ENCODE assay signal across 18 cellular contexts in genomic region chr1:236947794-236948193, GRCh38. TPM values are rescaled to one million over a fixed set of nuclear protein-coding genes. Genes with fewer than 3 reads are reported as not detected.
A peak's percentile ranks its signal among the peaks of the same experiment; 100 is the strongest.
DNase-seq lines count a peak whose midpoint lies in the region; ATAC-seq and TF ChIP-seq lines count a peak whose summit lies in the region.
"Had no signal": no experiment of that assay in that cellular context is flagged by ENCODE, and none has a peak within 500 bp of the region (broad histone marks: within the 10 kb centered on the region; RNA-seq: fewer than 3 reads in every experiment).

No MANE protein-coding gene starts in this region.

- no peak overlapping the region for H3K27ac ChIP-seq in esophagus muscularis mucosa (replicated peaks in 1 of 4)
- H3K27ac ChIP-seq: GM23248, SJCRH30 had no signal

- no peak overlapping the region for H3K4me3 ChIP-seq in esophagus muscularis mucosa
- H3K4me3 ChIP-seq: GM23248, SJCRH30 had no signal

- no peak for TF ChIP-seq POLR2A in esophagus muscularis mucosa (IDR thresholded peaks at IDR 0.05; ENCODE audit: low read depth)

- intact Hi-C loops in left ventricle myocardium superior (cut with micrococcal nuclease) (no loop called here), cardiac septum (cut with DNase I) (no loop called here), esophagus muscularis mucosa (cut with DNase I) (no loop called here)

- POLR2A ChIA-PET in WTC11 (lab: Charles Lee) = no interaction called here

- peaks cover 5% of the 10 kb centered on the region; the same call in 1 of the 2 replicates for H3K36me3 Mint-ChIP-seq in WTC11

- ATAC-seq in left ventricle myocardium superior = peak; percentile 16
- peak; percentile 39 for ATAC-seq in WTC11
- ATAC-seq in GM18858 (IDR thresholded peaks at IDR 0.05; ENCODE audit: unreplicated experiment) = no peak

- 73% methylated on average over 8 of the region's 8 CpGs for WGBS in esophagus muscularis mucosa

- H3K4me1 ChIP-seq in esophagus muscularis mucosa = peaks cover 6 to 23% (median 13%) of the 10 kb centered on the region in 4 donors
- H3K4me1 ChIP-seq: Caco-2, SJCRH30 had no signal

- no peak overlapping the region for H3K4me3 Mint-ChIP-seq in WTC11
- H3K4me3 Mint-ChIP-seq: CD4-positive, alpha-beta T cell had no signal

- H3K27me3 Mint-ChIP-seq in WTC11 (ENCODE audit: low read depth) = no peaks in the 10 kb centered on the region

- H3K27ac Mint-ChIP-seq in WTC11 = no peak overlapping the region
- H3K27ac Mint-ChIP-seq: CD4-positive, alpha-beta T cell had no signal

- H3K27me3 ChIP-seq in esophagus muscularis mucosa = no peaks in the 10 kb centered on the region
- H3K27me3 ChIP-seq: SJCRH30 had no signal

- TF ChIP-seq EP300 in esophagus muscularis mucosa (IDR thresholded peaks at IDR 0.05) = no peak

- no peaks in the 10 kb centered on the region for H3K36me3 ChIP-seq in esophagus muscularis mucosa
- H3K36me3 ChIP-seq: SJCRH30 had no signal

- peaks cover 13% of the 10 kb centered on the region for H3K9me3 Mint-ChIP-seq in WTC11
- H3K9me3 Mint-ChIP-seq: CD4-positive, alpha-beta T cell had no signal

- no peak for TF ChIP-seq CTCF in WTC11 (IDR thresholded peaks at IDR 0.05)
- TF ChIP-seq CTCF in esophagus muscularis mucosa (IDR thresholded peaks at IDR 0.05) = no peak

- no peaks in the 10 kb centered on the region for H3K9me3 ChIP-seq in esophagus muscularis mucosa
- H3K9me3 ChIP-seq: Caco-2, SJCRH30 had no signal

- peak; percentile 43 for DNase-seq in activated CD4-positive, alpha-beta T cell treated with anti-CD3 and anti-CD28 coated beads for 48 hours
- no peak for DNase-seq in activated CD4-positive, alpha-beta T cell treated with anti-CD3 and anti-CD28 coated beads for 4 hours
- no peak for DNase-seq in left ventricle myocardium superior
- no peak for DNase-seq in cardiac septum (ENCODE audit: low spot score)
- DNase-seq in WTC11 (ENCODE audit: low spot score) = no peak
- DNase-seq in esophagus muscularis mucosa (ENCODE audit: extremely low spot score) = peak; percentile 83
- no peak for DNase-seq in putamen (ENCODE audit: low spot score)
- DNase-seq: Caco-2; CD4-positive, alpha-beta T cell; GF-D8; GM23248; NCI-H1105 treated with DMSO at 0.1 percent for 48 hours; NCI-H1694; RPMI8226; SJCRH30 had no signal

- H3K4me1 Mint-ChIP-seq in WTC11 = peaks cover 32% of the 10 kb centered on the region

- CTCF ChIA-PET in WTC11 (lab: Charles Lee) = no interaction called here

TF ChIP-seq in WTC11, 78 proteins besides CTCF, POLR2A, EP300 and RAD21:
- TF ChIP-seq, protein P1, sequence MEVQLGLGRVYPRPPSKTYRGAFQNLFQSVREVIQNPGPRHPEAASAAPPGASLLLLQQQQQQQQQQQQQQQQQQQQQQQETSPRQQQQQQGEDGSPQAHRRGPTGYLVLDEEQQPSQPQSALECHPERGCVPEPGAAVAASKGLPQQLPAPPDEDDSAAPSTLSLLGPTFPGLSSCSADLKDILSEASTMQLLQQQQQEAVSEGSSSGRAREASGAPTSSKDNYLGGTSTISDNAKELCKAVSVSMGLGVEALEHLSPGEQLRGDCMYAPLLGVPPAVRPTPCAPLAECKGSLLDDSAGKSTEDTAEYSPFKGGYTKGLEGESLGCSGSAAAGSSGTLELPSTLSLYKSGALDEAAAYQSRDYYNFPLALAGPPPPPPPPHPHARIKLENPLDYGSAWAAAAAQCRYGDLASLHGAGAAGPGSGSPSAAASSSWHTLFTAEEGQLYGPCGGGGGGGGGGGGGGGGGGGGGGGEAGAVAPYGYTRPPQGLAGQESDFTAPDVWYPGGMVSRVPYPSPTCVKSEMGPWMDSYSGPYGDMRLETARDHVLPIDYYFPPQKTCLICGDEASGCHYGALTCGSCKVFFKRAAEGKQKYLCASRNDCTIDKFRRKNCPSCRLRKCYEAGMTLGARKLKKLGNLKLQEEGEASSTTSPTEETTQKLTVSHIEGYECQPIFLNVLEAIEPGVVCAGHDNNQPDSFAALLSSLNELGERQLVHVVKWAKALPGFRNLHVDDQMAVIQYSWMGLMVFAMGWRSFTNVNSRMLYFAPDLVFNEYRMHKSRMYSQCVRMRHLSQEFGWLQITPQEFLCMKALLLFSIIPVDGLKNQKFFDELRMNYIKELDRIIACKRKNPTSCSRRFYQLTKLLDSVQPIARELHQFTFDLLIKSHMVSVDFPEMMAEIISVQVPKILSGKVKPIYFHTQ (CRISPR knock-in tag; IDR thresholded peaks at IDR 0.05) = no peak
- TF ChIP-seq ZNF317 (CRISPR knock-in tag; IDR thresholded peaks at IDR 0.05; ENCODE audit: borderline replicate concordance, low read depth) (no peak), RELA (CRISPR knock-in tag; IDR thresholded peaks at IDR 0.05; ENCODE audit: borderline replicate concordance) (no peak), ELF4 (CRISPR knock-in tag; IDR thresholded peaks at IDR 0.05; ENCODE audit: low read depth) (no peak), NFYB (CRISPR knock-in tag; conservative IDR thresholded peaks at IDR 0.05; ENCODE audit: low read depth) (no peak)

RNA-seq across cellular contexts. Expression of gene MT1HL1, which starts 56.4 kb away (rescaled TPM):
- total RNA-seq in left ventricle myocardium superior = not detected
- total RNA-seq in cardiac septum = not detected
- not detected in 3 replicates for total RNA-seq in WTC11 (2021)
- not detected for total RNA-seq in esophagus muscularis mucosa
- total RNA-seq: A172; Caco-2; CD4-positive, alpha-beta T cell; GM23248; NCI-H460; SJCRH30 had no signal

Comparison
In these comparisons a context has a peak if more than half of its experiments do, and no peak if none do; other contexts are left out.
1. DNase-seq: peak in activated CD4-positive, alpha-beta T cell treated with anti-CD3 and anti-CD28 coated beads for 48 hours (single experiment) and esophagus muscularis mucosa (single experiment); none in activated CD4-positive, alpha-beta T cell treated with anti-CD3 and anti-CD28 coated beads for 4 hours (0 of 2), left ventricle myocardium superior (single experiment), cardiac septum (single experiment), WTC11 (single experiment) and putamen (single experiment).